22 cellular contexts compared by ENCODE assay signal in the genomic region with DNA sequence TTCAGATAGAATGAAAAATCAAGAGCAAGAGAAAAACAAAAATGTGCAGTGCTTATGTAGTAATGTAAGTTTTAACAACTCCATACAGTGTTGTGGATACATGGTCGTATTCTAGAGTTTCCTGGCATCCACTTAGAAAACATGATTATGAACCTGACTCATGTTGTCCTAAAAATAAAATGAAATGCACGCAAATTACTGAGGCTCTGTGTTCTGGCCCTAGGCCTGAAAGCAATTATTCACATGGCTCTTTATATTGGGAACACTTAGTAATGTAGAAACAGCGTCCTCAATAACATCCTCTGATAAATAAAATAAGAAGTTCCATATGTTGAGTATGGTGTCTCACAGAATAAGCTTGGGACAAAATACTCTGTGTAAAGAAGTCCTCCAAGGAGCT.
DNase-seq lines count a peak whose midpoint lies in the region; ATAC-seq and TF ChIP-seq lines count a peak whose summit lies in the region.
"Had no signal": no experiment of that assay in that cellular context is flagged by ENCODE, and none has a peak within 500 bp of the region (broad histone marks: within the 10 kb centered on the region; RNA-seq: fewer than 3 reads in every experiment).

No MANE protein-coding gene starts in this region.

- peaks cover 0 to 32% (median 16%) of the 10 kb centered on the region in 6 donors for H3K9me3 Mint-ChIP-seq in immature natural killer cell
- H3K9me3 Mint-ChIP-seq: nephron progenitor cell had no signal

- H3K4me1 Mint-ChIP-seq in immature natural killer cell: no peaks in the 10 kb centered on the region
- H3K4me1 Mint-ChIP-seq: nephron progenitor cell had no signal

- peaks cover 6% of the 10 kb centered on the region for H3K4me1 ChIP-seq in ACC112 (ENCODE audit: control insufficient read depth, insufficient read depth, low read length, unreplicated experiment)
- H3K4me1 ChIP-seq in adipocyte (ENCODE audit: control insufficient read depth, insufficient read depth, low read length): peaks cover 24% of the 10 kb centered on the region
- peaks cover 0 to 3% (median 0%) of the 10 kb centered on the region in 4 donors for H3K4me1 ChIP-seq in transverse colon
- H3K4me1 ChIP-seq: ascending aorta, parathyroid adenoma, upper lobe of right lung had no signal

- intact Hi-C loops in transverse colon (cut with DNase I; ENCODE audit: low total_unique reads): no loop called here

- H3K9ac ChIP-seq in adipocyte (ENCODE audit: low read length): no peak overlapping the region
- H3K9ac ChIP-seq: parathyroid adenoma had no signal

- H3K27ac Mint-ChIP-seq in immature natural killer cell: no peak overlapping the region
- H3K27ac Mint-ChIP-seq: effector memory CD8-positive, alpha-beta T cell; nephron progenitor cell had no signal

- in situ Hi-C loops in transverse colon (cut with MboI; ENCODE audit: low pct_ligation_motif_present in 1 of 4, low pct_unique_long_range_greater_than_20kb in 1 of 4, low sequenced_read_pairs in 3 of 4): no loop called here

- peak; percentile 85 for DNase-seq in adipocyte (ENCODE audit: low read depth)
- peak; percentile 70 for DNase-seq in fibroblast of the aortic adventitia (ENCODE audit: low read depth)
- DNase-seq in transverse colon: no peak
- no peak for DNase-seq in activated T-cell treated with anti-CD3 and anti-CD28 coated beads, Interleukin-2, amount 50 U/mL, for 1 hour
- no peak for DNase-seq in immature natural killer cell
- DNase-seq: 8988T; activated CD8-positive, alpha-beta memory T cell treated with anti-CD3 and anti-CD28 coated beads for 24 hours; activated naive CD4-positive, alpha-beta T cell treated with anti-CD3 and anti-CD28 coated beads, Interleukin-2, amount 50 U/mL, for 16 hours; activated T-cell treated with anti-CD3 and anti-CD28 coated beads, Interleukin-2, amount 50 U/mL, for 48 hours; C1 segment of cervical spinal cord; effector memory CD8-positive, alpha-beta T cell; left ventricle myocardium superior; nephron progenitor cell; upper lobe of right lung had no signal

- no peaks in the 10 kb centered on the region for H3K79me2 ChIP-seq in ACC112 (ENCODE audit: control insufficient read depth, insufficient read depth, low read length, unreplicated experiment)
- H3K79me2 ChIP-seq: parathyroid adenoma had no signal

- TF ChIP-seq POLR2A in transverse colon (IDR thresholded peaks at IDR 0.05): no peak

- H3K9me3 ChIP-seq in adipocyte (ENCODE audit: control insufficient read depth, low read length) (no peaks in the 10 kb centered on the region), transverse colon (no peaks in the 10 kb centered on the region)
- H3K9me3 ChIP-seq: ascending aorta, upper lobe of right lung had no signal

- H3K4me3 Mint-ChIP-seq in immature natural killer cell: no peak overlapping the region
- H3K4me3 Mint-ChIP-seq: effector memory CD8-positive, alpha-beta T cell; nephron progenitor cell had no signal

- H3K27me3 Mint-ChIP-seq in immature natural killer cell (ENCODE audit: low read depth in 3 of 3): no peaks in the 10 kb centered on the region
- H3K27me3 Mint-ChIP-seq: effector memory CD8-positive, alpha-beta T cell had no signal

- no peak overlapping the region for H3K4me3 ChIP-seq in ACC112 (ENCODE audit: low read depth, low read length)
- H3K4me3 ChIP-seq in adipocyte (ENCODE audit: low read length): no peak overlapping the region
- H3K4me3 ChIP-seq in fibroblast of the aortic adventitia (ENCODE audit: low read depth, low read length): no peak overlapping the region
- no peak overlapping the region for H3K4me3 ChIP-seq in transverse colon
- H3K4me3 ChIP-seq: ascending aorta, upper lobe of right lung had no signal

- 0 out of 2 replicates have a peak overlapping the region, but pooled peaks have one; percentile 17 for H3K27ac ChIP-seq in ACC112 (ENCODE audit: low read depth, low read length)
- no peak overlapping the region for H3K27ac ChIP-seq in transverse colon
- H3K27ac ChIP-seq: ascending aorta, parathyroid adenoma, upper lobe of right lung had no signal

- peak; percentile 12 for ATAC-seq in GM18868 (IDR thresholded peaks at IDR 0.05; ENCODE audit: unreplicated experiment)
- no peak for ATAC-seq in HG03342 (IDR thresholded peaks at IDR 0.05; ENCODE audit: unreplicated experiment)
- ATAC-seq: activated CD4-positive, CD25-positive, alpha-beta regulatory T cell treated with anti-CD3 and anti-CD28 coated beads, Interleukin-2, amount 50 U/mL, for 24 hours; effector memory CD8-positive, alpha-beta T cell; esophagus mucosa; left ventricle myocardium superior; sciatic nerve; upper lobe of right lung had no signal

- no peaks in the 10 kb centered on the region for H3K36me3 Mint-ChIP-seq in immature natural killer cell

- H3K27me3 ChIP-seq in ACC112 (ENCODE audit: insufficient read depth, low read length): no peaks in the 10 kb centered on the region
- H3K27me3 ChIP-seq in adipocyte (replicated peaks; ENCODE audit: control insufficient read depth, insufficient read depth, low read length): no peaks in the 10 kb centered on the region
- H3K27me3 ChIP-seq in transverse colon: no peaks in the 10 kb centered on the region
- H3K27me3 ChIP-seq: ascending aorta, upper lobe of right lung had no signal

- TF ChIP-seq EP300 in transverse colon (IDR thresholded peaks at IDR 0.05; ENCODE audit: low read depth): no peak

- H3K36me3 ChIP-seq in ACC112 (ENCODE audit: insufficient read depth, low read length) (no peaks in the 10 kb centered on the region), adipocyte (ENCODE audit: control insufficient read depth, insufficient read depth, low read length, severe bottlenecking) (no peaks in the 10 kb centered on the region), transverse colon (no peaks in the 10 kb centered on the region)
- H3K36me3 ChIP-seq: ascending aorta, upper lobe of right lung had no signal

- WGBS in transverse colon (ENCODE audit: low coverage in 1 of 2), 2 donors: 59 to 76% methylated on average over 3 of the region's 3 CpGs

- no peak for TF ChIP-seq CTCF in fibroblast of the aortic adventitia (IDR thresholded peaks at IDR 0.05; ENCODE audit: insufficient read depth, low read length)
- no peak for TF ChIP-seq CTCF in transverse colon (IDR thresholded peaks at IDR 0.05)

- H2AFZ ChIP-seq in ACC112 (ENCODE audit: low read length, unreplicated experiment): peak overlapping the region; percentile 92
- H2AFZ ChIP-seq: parathyroid adenoma had no signal

Comparison
In these comparisons a context has a peak if more than half of its experiments do, and no peak if none do; other contexts are left out.
1. DNase-seq: peak in adipocyte (single experiment) and fibroblast of the aortic adventitia (single experiment); none in transverse colon (single experiment), activated T-cell treated with anti-CD3 and anti-CD28 coated beads, Interleukin-2, amount 50 U/mL, for 1 hour (single experiment) and immature natural killer cell (0 of 3).